In genomic region chr19:19474950-19475781, GRCh38 we compare ENCODE assay signal across 13 cellular contexts. TPM values are rescaled to one million over a fixed set of nuclear protein-coding genes. Genes with fewer than 3 reads are reported as not detected.
DNase-seq lines count a peak whose midpoint lies in the region; ATAC-seq, FAIRE-seq and TF ChIP-seq lines count a peak whose summit lies in the region.
"Had no signal": no experiment of that assay in that cellular context is flagged by ENCODE, and none has a peak within 500 bp of the region (broad histone marks: within the 10 kb centered on the region; RNA-seq: fewer than 3 reads in every experiment).

No MANE protein-coding gene starts in this region.

- TF ChIP-seq EP300 in HepG2 (IDR thresholded peaks at IDR 0.05; ENCODE audit: low read depth in 2 of 2, low read length in 2 of 2) (no peak), HepG2 (CRISPR knock-in tag; IDR thresholded peaks at IDR 0.05; ENCODE audit: borderline replicate concordance) (no peak)

- intact Hi-C loops in HepG2 (cut with micrococcal nuclease; ENCODE audit: unreplicated experiment) = no loop called here
- intact Hi-C loops in right lobe of liver (cut with DNase I) = no loop called here
- intact Hi-C loops in adrenal gland (cut with DNase I) = no loop called here

- H3K4me3 Mint-ChIP-seq in naive thymus-derived CD8-positive, alpha-beta T cell = peak overlapping the region in 1 of 10 donors; percentile 16

- no TSS peak for BruUV-seq in HepG2 (replicated peaks; lab: Mats Ljungman, UMichigan)

- CTCF ChIA-PET in HepG2 (lab: Yijun Ruan, JAX; ENCODE audit: low intra/inter-chr PET ratio, low total read pairs) = no interaction called here

- FAIRE-seq in HepG2 (lab: Jason Lieb, UNC) = no peak
- FAIRE-seq: colon had no signal

- POLR2A ChIA-PET in HepG2 (lab: Yijun Ruan, JAX) = interaction anchor here (1.2 kb wide), 1 partner anchor 70 kb away, joined by 4 read pairs; the partner anchor contains the start of gene GATAD2A
- POLR2A ChIA-PET in naive thymus-derived CD8-positive, alpha-beta T cell (lab: Charles Lee) = interaction anchor here (1.2 to 2.4 kb wide), 3 partner anchors 13 to 90 kb away, joined by 3 to 8 read pairs (median 6); no protein-coding TSS in a partner anchor

- peak; percentile 30; the same call in 2 of the 3 replicates for ATAC-seq in HepG2
- ATAC-seq in right lobe of liver = no peak
- ATAC-seq in naive thymus-derived CD8-positive, alpha-beta T cell = no peak
- ATAC-seq in HG03097 (IDR thresholded peaks at IDR 0.05; ENCODE audit: low FRiP score, unreplicated experiment) = no peak
- no peak for ATAC-seq in GM21619 (IDR thresholded peaks at IDR 0.05; ENCODE audit: unreplicated experiment)

- peaks cover 0 to 60% (median 9%) of the 10 kb centered on the region in 3 donors for H3K36me3 Mint-ChIP-seq in naive thymus-derived CD8-positive, alpha-beta T cell

- DNase-seq in HepG2 (ENCODE audit: low spot score) (no peak), right lobe of liver (no peak), adrenal gland (peak in 6 of 7 donors; percentile 58 to 82 (median 78)), NCI-H2029 (lab: John Stamatoyannopoulos, UW) (no peak), NCI-H2029 treated with DMSO at 0.1 percent for 48 hours (lab: John Stamatoyannopoulos, UW) (no peak)
- no peak for DNase-seq in naive thymus-derived CD8-positive, alpha-beta T cell
- DNase-seq: foreskin keratinocyte, NCI-H1436, T-helper 9 cell had no signal

- H3K27ac ChIP-seq in HepG2 (ENCODE audit: extremely low read length, insufficient read depth, low read length) (no peak overlapping the region), right lobe of liver (no peak overlapping the region), adrenal gland (peak overlapping the region in 3 of 5 donors; percentile 36 to 79 (median 56))
- H3K27ac ChIP-seq: foreskin keratinocyte had no signal

- H3K36me3 ChIP-seq in HepG2 (replicated peaks in 1 of 2; ENCODE audit: control insufficient read depth in 1 of 2, insufficient read depth in 2 of 2, low read length in 2 of 2) (peaks cover 10 to 41% of the 10 kb centered on the region in 2 experiments), right lobe of liver (peaks cover 0 to 1% (median 0%) of the 10 kb centered on the region in 4 donors), adrenal gland (replicated peaks in 1 of 2) (no peaks in the 10 kb centered on the region)

- peaks cover 4% of the 10 kb centered on the region; the same call in 1 of the 2 replicates for H4K20me1 ChIP-seq in HepG2 (ENCODE audit: insufficient read depth, low read length)

- in situ Hi-C loops in HepG2 (cut with HindIII; ENCODE audit: extremely low pct_ligation_motif_present, low pct_unique_long_range_greater_than_20kb) = no loop called here

- TF ChIP-seq RAD21 in HepG2 (CRISPR knock-in tag; IDR thresholded peaks at IDR 0.05) = no peak

- no peaks in the 10 kb centered on the region for H3K27me3 Mint-ChIP-seq in naive thymus-derived CD8-positive, alpha-beta T cell

- H3K9ac ChIP-seq in HepG2 (ENCODE audit: insufficient read depth, low read depth, low read length) = no peak overlapping the region

- no peak overlapping the region for H2AFZ ChIP-seq in HepG2 (ENCODE audit: low read length)

- peak overlapping the region; percentile 22 to 90 (median 77) for H3K27ac Mint-ChIP-seq in naive thymus-derived CD8-positive, alpha-beta T cell

- H3K4me1 Mint-ChIP-seq in naive thymus-derived CD8-positive, alpha-beta T cell = peaks cover 39 to 91% (median 77%) of the 10 kb centered on the region in 4 donors

- H3K27me3 ChIP-seq in HepG2 (ENCODE audit: control insufficient read depth in 1 of 2, insufficient read depth in 2 of 2, low read length in 2 of 2) (no peaks in the 10 kb centered on the region), right lobe of liver (no peaks in the 10 kb centered on the region), adrenal gland (no peaks in the 10 kb centered on the region)
- H3K27me3 ChIP-seq: foreskin keratinocyte had no signal

- H3K4me1 ChIP-seq in HepG2 (ENCODE audit: insufficient read depth, low read length) (no peaks in the 10 kb centered on the region), right lobe of liver (peaks cover 0 to 6% (median 0%) of the 10 kb centered on the region in 4 donors), adrenal gland (replicated peaks in 1 of 2) (peaks cover 9 to 24% of the 10 kb centered on the region in 2 donors)
- H3K4me1 ChIP-seq: foreskin keratinocyte had no signal

- H3K4me3 ChIP-seq in HepG2 (replicated peaks in 1 of 3; ENCODE audit: insufficient read depth in 1 of 3, low read depth in 2 of 3, low read length in 3 of 3) (no peak overlapping the region), right lobe of liver (no peak overlapping the region), adrenal gland (no peak overlapping the region)
- H3K4me3 ChIP-seq: smooth muscle cell had no signal

- 97% methylated on average over 9 of the region's 23 CpGs for WGBS in HepG2 (ENCODE audit: low lambda C conversion rate)
- 76% methylated on average over 5 of the region's 23 CpGs for WGBS in right lobe of liver (ENCODE audit: insufficient coverage, low coverage, low lambda C conversion rate, missing lambda C conversion rate)
- 60 to 86% (median 71%) methylated on average over 4 to 23 of the region's 23 CpGs for WGBS in adrenal gland, 4 donors

- no peak for TF ChIP-seq CTCF in HepG2 (CRISPR knock-in tag; IDR thresholded peaks at IDR 0.05)
- no peak for TF ChIP-seq CTCF in right lobe of liver (IDR thresholded peaks at IDR 0.05)
- no peak for TF ChIP-seq CTCF in adrenal gland (IDR thresholded peaks at IDR 0.05)

- H3K4me2 ChIP-seq in HepG2 (ENCODE audit: low read depth, low read length) = no peak overlapping the region
- H3K4me2 ChIP-seq: smooth muscle cell had no signal

- no peaks in the 10 kb centered on the region for H3K9me3 ChIP-seq in HepG2 (ENCODE audit: low read length)
- no peaks in the 10 kb centered on the region for H3K9me3 ChIP-seq in right lobe of liver
- no peaks in the 10 kb centered on the region for H3K9me3 ChIP-seq in adrenal gland (replicated peaks in 1 of 3)

- no peaks in the 10 kb centered on the region for H3K9me3 Mint-ChIP-seq in naive thymus-derived CD8-positive, alpha-beta T cell

- no peak for TF ChIP-seq POLR2A in HepG2 (IDR thresholded peaks at IDR 0.05; ENCODE audit: insufficient read depth in 1 of 2, low read depth in 2 of 2, low read length in 2 of 2)
- TF ChIP-seq POLR2A in right lobe of liver (IDR thresholded peaks at IDR 0.05) = no peak
- TF ChIP-seq POLR2A in adrenal gland (IDR thresholded peaks at IDR 0.05) = peak in 1 of 2 donors; percentile 12

- peaks cover 43% of the 10 kb centered on the region for H3K79me2 ChIP-seq in HepG2 (ENCODE audit: insufficient read depth, low read length)

RNA-seq across cellular contexts. Expression of gene TSSK6, which starts 40.2 kb away (rescaled TPM):
- total RNA-seq in HepG2 (2016; rRNA removed; fragmentation: Illumina TruSeq; extraction: Trizol) = 0.71 and 0.86 TPM in 2 replicates
- total RNA-seq in HepG2 (2016; cell fraction: cytosol; rRNA removed; fragmentation: Illumina TruSeq; extraction: Trizol; ENCODE audit: low read depth) = 0.35 and 0.40 TPM in 2 replicates
- total RNA-seq in HepG2 (2016; cell fraction: insoluble cytoplasmic fraction; rRNA removed; fragmentation: Illumina TruSeq; extraction: Trizol) = 0.65 and 0.85 TPM in 2 replicates
- total RNA-seq in HepG2 (2016; cell fraction: membrane; rRNA removed; fragmentation: Illumina TruSeq; extraction: Trizol) = 0.83 and 1.3 TPM in 2 replicates
- 0.50 and 1.3 TPM in 2 replicates for total RNA-seq in HepG2 (2016; cell fraction: nucleus; rRNA removed; fragmentation: Illumina TruSeq; extraction: Trizol)
- polyA plus RNA-seq in HepG2 (2011; rRNA removed) = 1.2 and 2.0 TPM in 2 replicates
- polyA plus RNA-seq in HepG2 (2011; cell fraction: cytosol; rRNA removed) = 1.4 and 2.8 TPM in 2 replicates
- 6.3 and 8.3 TPM in 2 replicates for polyA plus RNA-seq in HepG2 (2011; cell fraction: nucleus; rRNA removed)
- polyA plus RNA-seq in HepG2 (2012) = 0.81 and 1.2 TPM in 2 replicates
- 0.16 and 0.19 TPM in 2 replicates for polyA plus RNA-seq in HepG2 (2016; cell fraction: cytosol; fragmentation: Illumina TruSeq; extraction: Trizol; ENCODE audit: low read depth)
- polyA plus RNA-seq in HepG2 (2016; cell fraction: insoluble cytoplasmic fraction; fragmentation: Illumina TruSeq; extraction: Trizol; ENCODE audit: low read depth) = 1.1 and 1.7 TPM in 2 replicates
- 0.68 and 0.82 TPM in 2 replicates for polyA plus RNA-seq in HepG2 (2016; cell fraction: membrane; fragmentation: Illumina TruSeq; extraction: Trizol; ENCODE audit: low read depth)
- 1.3 and 2.4 TPM in 2 replicates for polyA plus RNA-seq in HepG2 (2016; cell fraction: nucleus; fragmentation: Illumina TruSeq; extraction: Trizol; ENCODE audit: insufficient read depth, low read depth)
- polyA minus RNA-seq in HepG2 (2011; rRNA and poly(A)+ RNA removed; ENCODE audit: low replicate concordance) = 2.0 and 5.3 TPM in 2 replicates
- polyA minus RNA-seq in HepG2 (2011; cell fraction: cytosol; rRNA and poly(A)+ RNA removed) = 1.3 and 1.5 TPM in 2 replicates
- polyA minus RNA-seq in HepG2 (2011; cell fraction: nucleus; rRNA and poly(A)+ RNA removed) = 1.9 and 3.7 TPM in 2 replicates
- 1 to 10 TPM in 4 of 6 experiments, under 1 TPM in 2; 0.53 to 2.9 (median 1.1) TPM for total RNA-seq in right lobe of liver
- 10 to 100 TPM in 1 of 8 donors, 1 to 10 TPM in 6, under 1 TPM in 1; 0.95 to 50.5 (median 3.6) TPM for total RNA-seq in adrenal gland
- polyA plus RNA-seq in adrenal gland = 1 to 10 TPM in 1 of 3 donors, under 1 TPM in 1, not detected in 1; 0.37 to 1.0 TPM
- 10 to 100 TPM in 1 of 2 experiments, 1 to 10 TPM in 1; 9.3 to 10.8 TPM for total RNA-seq in naive thymus-derived CD8-positive, alpha-beta T cell
- 1 to 10 TPM in 2 of 3 donors, under 1 TPM in 1; 0.59 to 3.7 (median 3.1) TPM for polyA plus RNA-seq in naive thymus-derived CD8-positive, alpha-beta T cell

RNA-seq across cellular contexts. Expression of gene NDUFA13, which starts 40.9 kb away (rescaled TPM):
- total RNA-seq in HepG2 (2016; rRNA removed; fragmentation: Illumina TruSeq; extraction: Trizol) (278 and 337 TPM in 2 replicates), right lobe of liver (100 to 1,000 TPM in 4 of 6 experiments, 10 to 100 TPM in 2; 20.8 to 202 (median 154) TPM), adrenal gland (100 to 1,000 TPM in 6 of 8 donors, 10 to 100 TPM in 2; 17.0 to 416 (median 281) TPM)
- 98.4 and 99.8 TPM in 2 replicates for total RNA-seq in HepG2 (2016; cell fraction: cytosol; rRNA removed; fragmentation: Illumina TruSeq; extraction: Trizol; ENCODE audit: low read depth)
- 323 and 362 TPM in 2 replicates for total RNA-seq in HepG2 (2016; cell fraction: insoluble cytoplasmic fraction; rRNA removed; fragmentation: Illumina TruSeq; extraction: Trizol)
- total RNA-seq in HepG2 (2016; cell fraction: membrane; rRNA removed; fragmentation: Illumina TruSeq; extraction: Trizol) = 84.6 and 89.0 TPM in 2 replicates
- 193 and 208 TPM in 2 replicates for total RNA-seq in HepG2 (2016; cell fraction: nucleus; rRNA removed; fragmentation: Illumina TruSeq; extraction: Trizol)
- polyA plus RNA-seq in HepG2 (2011; rRNA removed) (366 and 368 TPM in 2 replicates), adrenal gland (100 to 1,000 TPM; 202 to 558 (median 329) TPM)
- polyA plus RNA-seq in HepG2 (2011; cell fraction: cytosol; rRNA removed) = 715 and 846 TPM in 2 replicates
- 199 and 226 TPM in 2 replicates for polyA plus RNA-seq in HepG2 (2011; cell fraction: nucleus; rRNA removed)
- polyA plus RNA-seq in HepG2 (2012) = 207 and 262 TPM in 2 replicates
- 72.4 and 85.3 TPM in 2 replicates for polyA plus RNA-seq in HepG2 (2016; cell fraction: cytosol; fragmentation: Illumina TruSeq; extraction: Trizol; ENCODE audit: low read depth)
- polyA plus RNA-seq in HepG2 (2016; cell fraction: insoluble cytoplasmic fraction; fragmentation: Illumina TruSeq; extraction: Trizol; ENCODE audit: low read depth) = 186 TPM in 2 replicates
- 52.4 and 56.3 TPM in 2 replicates for polyA plus RNA-seq in HepG2 (2016; cell fraction: membrane; fragmentation: Illumina TruSeq; extraction: Trizol; ENCODE audit: low read depth)
- polyA plus RNA-seq in HepG2 (2016; cell fraction: nucleus; fragmentation: Illumina TruSeq; extraction: Trizol; ENCODE audit: insufficient read depth, low read depth) = 235 and 237 TPM in 2 replicates
- 73.2 and 83.5 TPM in 2 replicates for polyA minus RNA-seq in HepG2 (2011; rRNA and poly(A)+ RNA removed; ENCODE audit: low replicate concordance)
- polyA minus RNA-seq in HepG2 (2011; cell fraction: cytosol; rRNA and poly(A)+ RNA removed) = 58.6 and 70.0 TPM in 2 replicates
- polyA minus RNA-seq in HepG2 (2011; cell fraction: nucleus; rRNA and poly(A)+ RNA removed) = 42.1 and 44.4 TPM in 2 replicates
- total RNA-seq in naive thymus-derived CD8-positive, alpha-beta T cell = 100 to 1,000 TPM; 177 to 180 TPM
- polyA plus RNA-seq in naive thymus-derived CD8-positive, alpha-beta T cell = 100 to 1,000 TPM; 329 to 360 (median 338) TPM

RNA-seq across cellular contexts. Expression of gene YJEFN3, which starts 53.5 kb away (rescaled TPM):
- 0.32 and 0.89 TPM in 2 replicates for total RNA-seq in HepG2 (2016; rRNA removed; fragmentation: Illumina TruSeq; extraction: Trizol)
- 0.30 and 0.44 TPM in 2 replicates for total RNA-seq in HepG2 (2016; cell fraction: cytosol; rRNA removed; fragmentation: Illumina TruSeq; extraction: Trizol; ENCODE audit: low read depth)
- total RNA-seq in HepG2 (2016; cell fraction: insoluble cytoplasmic fraction; rRNA removed; fragmentation: Illumina TruSeq; extraction: Trizol) = 0.19 and 0.69 TPM in 2 replicates
- total RNA-seq in HepG2 (2016; cell fraction: membrane; rRNA removed; fragmentation: Illumina TruSeq; extraction: Trizol) = 0.28 and 0.41 TPM in 2 replicates
- total RNA-seq in HepG2 (2016; cell fraction: nucleus; rRNA removed; fragmentation: Illumina TruSeq; extraction: Trizol) = 1.1 and 1.4 TPM in 2 replicates
- 4.0 TPM in 2 replicates for polyA plus RNA-seq in HepG2 (2011; rRNA removed)
- polyA plus RNA-seq in HepG2 (2011; cell fraction: cytosol; rRNA removed) = 0.47 and 1.4 TPM in 2 replicates
- polyA plus RNA-seq in HepG2 (2011; cell fraction: nucleus; rRNA removed) = 61.3 and 67.2 TPM in 2 replicates
- polyA plus RNA-seq in HepG2 (2012) = 5.6 and 8.4 TPM in 2 replicates
- polyA plus RNA-seq in HepG2 (2016; cell fraction: cytosol; fragmentation: Illumina TruSeq; extraction: Trizol; ENCODE audit: low read depth) = 0.37 TPM in 1 of 2 replicates, not detected in the other
- 0.09 TPM in 1 of 2 replicates, not detected in the other for polyA plus RNA-seq in HepG2 (2016; cell fraction: insoluble cytoplasmic fraction; fragmentation: Illumina TruSeq; extraction: Trizol; ENCODE audit: low read depth)
- polyA plus RNA-seq in HepG2 (2016; cell fraction: membrane; fragmentation: Illumina TruSeq; extraction: Trizol; ENCODE audit: low read depth) = not detected in 2 replicates
- 9.8 and 10.6 TPM in 2 replicates for polyA plus RNA-seq in HepG2 (2016; cell fraction: nucleus; fragmentation: Illumina TruSeq; extraction: Trizol; ENCODE audit: insufficient read depth, low read depth)
- 0.86 and 2.2 TPM in 2 replicates for polyA minus RNA-seq in HepG2 (2011; rRNA and poly(A)+ RNA removed; ENCODE audit: low replicate concordance)
- 0.49 TPM in 1 of 2 replicates, not detected in the other for polyA minus RNA-seq in HepG2 (2011; cell fraction: cytosol; rRNA and poly(A)+ RNA removed)
- 5.0 and 5.3 TPM in 2 replicates for polyA minus RNA-seq in HepG2 (2011; cell fraction: nucleus; rRNA and poly(A)+ RNA removed)
- total RNA-seq in right lobe of liver = 1 to 10 TPM in 4 of 6 experiments, under 1 TPM in 2; 0.31 to 4.2 (median 1.8) TPM
- total RNA-seq in adrenal gland = 1 to 10 TPM in 5 of 8 donors, under 1 TPM in 3; 0.36 to 5.7 (median 1.3) TPM
- 10 to 100 TPM in 1 of 3 donors, 1 to 10 TPM in 1, under 1 TPM in 1; 0.77 to 30.2 (median 6.1) TPM for polyA plus RNA-seq in adrenal gland
- 10 to 100 TPM; 11.1 to 12.8 TPM for total RNA-seq in naive thymus-derived CD8-positive, alpha-beta T cell
- polyA plus RNA-seq in naive thymus-derived CD8-positive, alpha-beta T cell = under 1 TPM in 2 of 3 donors, not detected in 1; 0.08 to 0.63 TPM

Comparison
In these comparisons a context has a peak if more than half of its experiments do, and no peak if none do; other contexts are left out.
1. DNase-seq: peak in adrenal gland (6 of 7); none in HepG2 (single experiment), right lobe of liver (0 of 3), naive thymus-derived CD8-positive, alpha-beta T cell (0 of 10), NCI-H2029 (single experiment) and NCI-H2029 treated with DMSO at 0.1 percent for 48 hours (single experiment).
2. H3K27ac ChIP-seq: peak in adrenal gland (3 of 5); none in HepG2 (single experiment) and right lobe of liver (0 of 3).